ENCODE assay signal across 12 cellular contexts in the genomic region with DNA sequence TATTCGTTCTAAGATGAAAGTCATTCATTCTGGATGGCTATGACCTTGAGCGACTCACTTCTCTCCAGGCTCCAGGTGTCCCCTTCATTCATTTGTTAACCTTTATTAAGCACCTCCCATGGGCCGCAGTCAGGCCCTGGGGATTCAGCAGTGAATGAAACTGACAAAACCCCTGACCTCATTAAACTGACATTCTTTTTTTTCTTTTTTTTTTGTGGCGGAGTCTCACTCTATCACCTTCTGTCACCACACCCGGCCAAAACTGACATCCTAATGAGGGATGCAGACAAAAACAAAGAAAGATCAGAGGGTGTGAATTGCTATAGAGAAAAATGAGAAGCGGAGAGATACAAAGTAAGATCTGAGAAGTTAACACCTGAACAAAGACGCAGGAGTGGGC. TPM values are rescaled to one million over a fixed set of nuclear protein-coding genes. Genes with fewer than 3 reads are reported as not detected.
DNase-seq lines count a peak whose midpoint lies in the region; ATAC-seq, FAIRE-seq and TF ChIP-seq lines count a peak whose summit lies in the region.
"Had no signal": no experiment of that assay in that cellular context is flagged by ENCODE, and none has a peak within 500 bp of the region (broad histone marks: within the 10 kb centered on the region; RNA-seq: fewer than 3 reads in every experiment).

No MANE protein-coding gene starts in this region.

- H3K36me3 ChIP-seq in HepG2 (replicated peaks in 1 of 2; ENCODE audit: control insufficient read depth in 1 of 2, insufficient read depth in 2 of 2, low read length in 2 of 2) = no peaks in the 10 kb centered on the region
- H3K36me3 ChIP-seq in right lobe of liver = no peaks in the 10 kb centered on the region
- H3K36me3 ChIP-seq in H1 (ENCODE audit: control insufficient read depth in 2 of 4, insufficient read depth in 4 of 4, low read length in 3 of 4) = no peaks in the 10 kb centered on the region
- no peaks in the 10 kb centered on the region for H3K36me3 ChIP-seq in vagina
- H3K36me3 ChIP-seq: HAP-1 had no signal

- ATAC-seq in HepG2 (no peak), right lobe of liver (no peak)

- no peak overlapping the region for H4K5ac ChIP-seq in H1 (ENCODE audit: insufficient read length, low read depth, low read length)

- no peak overlapping the region for H2BK120ac ChIP-seq in H1 (replicated peaks; ENCODE audit: low read depth, low read length)

- H3K79me2 ChIP-seq in HepG2 (ENCODE audit: insufficient read depth, low read length) = no peaks in the 10 kb centered on the region
- H3K79me2 ChIP-seq in H1 (ENCODE audit: control insufficient read depth in 1 of 2, insufficient read depth in 2 of 2, low read length in 2 of 2) = no peaks in the 10 kb centered on the region

- H3K4ac ChIP-seq in H1 (replicated peaks; ENCODE audit: insufficient read length, low read depth, low read length) = no peak overlapping the region

- WGBS in HepG2 (ENCODE audit: low lambda C conversion rate) = 66% methylated on average over 7 of the region's 7 CpGs
- WGBS in right lobe of liver (ENCODE audit: insufficient coverage, low coverage, low lambda C conversion rate, missing lambda C conversion rate) = 80% methylated on average over 6 of the region's 7 CpGs
- 93% methylated on average over 7 of the region's 7 CpGs; no CpG with 5 or more reads in 1 of the 2 experiments for WGBS in H1 (ENCODE audit: extremely low coverage in 1 of 2, insufficient coverage in 1 of 2, insufficient read length in 1 of 2, insufficient replicate concordance in 2 of 2, low coverage in 1 of 2, low lambda C conversion rate in 2 of 2, missing lambda C conversion rate in 1 of 2), 2 experiments

- no TSS peak for BruUV-seq in HepG2 (replicated peaks; lab: Mats Ljungman, UMichigan)

- H3K27me3 ChIP-seq in HepG2 (ENCODE audit: control insufficient read depth in 1 of 2, insufficient read depth in 2 of 2, low read length in 2 of 2) (peaks cover 0 to 6% of the 10 kb centered on the region in 2 experiments; a peak in 2 of 5 replicates), right lobe of liver (no peaks in the 10 kb centered on the region), H1 (replicated peaks in 1 of 4; ENCODE audit: control insufficient read depth in 3 of 4, extremely low read depth in 1 of 4, insufficient read depth in 3 of 4, low read length in 3 of 4) (no peaks in the 10 kb centered on the region; a peak in 1 of 7 replicates), vagina (no peaks in the 10 kb centered on the region)

- TF ChIP-seq RAD21 in HepG2 (CRISPR knock-in tag; IDR thresholded peaks at IDR 0.05) (no peak), H1 (IDR thresholded peaks at IDR 0.05 in 1 of 2, conservative IDR thresholded peaks at IDR 0.05 in 1 of 2; ENCODE audit: low read depth in 2 of 2, low read length in 2 of 2) (no peak)

- POLR2A ChIA-PET in HepG2 (lab: Yijun Ruan, JAX) (interaction anchor here (0.6 to 1.2 kb wide), 3 partner anchors 18 to 197 kb away, joined by 3 to 4 read pairs (median 3); no protein-coding TSS in a partner anchor), H1 (lab: Charles Lee; ENCODE audit: partially characterized antibody) (interaction anchor here (0.6 to 1.7 kb wide), 2 partner anchors 114 to 135 kb away, joined by 3 to 6 read pairs; a partner anchor contains a TSS)

- H2BK12ac ChIP-seq in H1 (ENCODE audit: low read depth, low read length) = no peak overlapping the region

- H3K4me1 ChIP-seq in HepG2 (ENCODE audit: insufficient read depth, low read length) = peaks cover 9% of the 10 kb centered on the region; the same call in 1 of the 2 replicates
- no peaks in the 10 kb centered on the region for H3K4me1 ChIP-seq in right lobe of liver
- peaks cover 0 to 3% (median 0%) of the 10 kb centered on the region in 4 experiments; a peak in 1 of 7 replicates for H3K4me1 ChIP-seq in H1 (replicated peaks in 1 of 4; ENCODE audit: control insufficient read depth in 3 of 4, insufficient read depth in 4 of 4, low read length in 3 of 4)
- peaks cover 9% of the 10 kb centered on the region for H3K4me1 ChIP-seq in vagina

- intact Hi-C loops in HepG2 (cut with micrococcal nuclease; ENCODE audit: unreplicated experiment) (loop anchor here (2.0 to 5.0 kb wide), 2 partner anchors 18 to 118 kb away; a partner anchor contains a TSS), right lobe of liver (cut with DNase I) (loop anchor here in 1 of 2 donors (10.0 kb wide), 1 partner anchor 196 kb away; no protein-coding TSS in a partner anchor), vagina (cut with DNase I) (loop anchor here (10.0 kb wide), 1 partner anchor 56 kb away; no protein-coding TSS in a partner anchor)

- H2BK20ac ChIP-seq in H1 (ENCODE audit: low read length) = no peak overlapping the region

- H3K4me2 ChIP-seq in HepG2 (ENCODE audit: low read depth, low read length) (peak overlapping the region; percentile 64), H1 (ENCODE audit: insufficient read depth in 1 of 2, low read depth in 2 of 2, low read length in 2 of 2) (no peak overlapping the region)

- H2BK5ac ChIP-seq in H1 (ENCODE audit: low read depth, low read length) = no peak overlapping the region; the same call in 1 of the 2 replicates

- TF ChIP-seq POLR2A in HepG2 (IDR thresholded peaks at IDR 0.05; ENCODE audit: insufficient read depth in 1 of 2, low read depth in 2 of 2, low read length in 2 of 2) (no peak), right lobe of liver (IDR thresholded peaks at IDR 0.05) (no peak), H1 (IDR thresholded peaks at IDR 0.05; ENCODE audit: control extremely low read depth in 1 of 2, low read depth in 2 of 2, low read length in 2 of 2) (no peak), vagina (IDR thresholded peaks at IDR 0.05) (no peak)

- H3K9ac ChIP-seq in HepG2 (ENCODE audit: insufficient read depth, low read depth, low read length) (no peak overlapping the region), H1 (replicated peaks in 1 of 4; ENCODE audit: extremely low read depth in 1 of 4, low read depth in 3 of 4, low read length in 3 of 4) (no peak overlapping the region)

- H3K23me2 ChIP-seq in H1 (ENCODE audit: low read depth, low read length) = no peaks in the 10 kb centered on the region

- no peak overlapping the region for H3K14ac ChIP-seq in H1 (ENCODE audit: insufficient read length)

- H3K4me3 ChIP-seq in HepG2 (replicated peaks in 1 of 3; ENCODE audit: insufficient read depth in 1 of 3, low read depth in 2 of 3, low read length in 3 of 3) = peak overlapping the region in 1 of 3 experiments; percentile 45; a peak in 1 of 6 replicates
- H3K4me3 ChIP-seq in right lobe of liver = no peak overlapping the region
- no peak overlapping the region for H3K4me3 ChIP-seq in H1 (ENCODE audit: extremely low read depth in 1 of 4, insufficient read depth in 2 of 4, low read depth in 3 of 4, low read length in 4 of 4)
- no peak overlapping the region for H3K4me3 ChIP-seq in vagina
- H3K4me3 ChIP-seq: HAP-1 had no signal

- H2BK15ac ChIP-seq in H1 (ENCODE audit: low read length) = no peak overlapping the region

- H4K20me1 ChIP-seq in HepG2 (ENCODE audit: insufficient read depth, low read length) = no peaks in the 10 kb centered on the region
- no peaks in the 10 kb centered on the region for H4K20me1 ChIP-seq in H1 (replicated peaks in 1 of 2; ENCODE audit: control insufficient read depth in 1 of 2, insufficient read depth in 2 of 2, low read length in 2 of 2)

- TF ChIP-seq CTCF in HepG2 (CRISPR knock-in tag; IDR thresholded peaks at IDR 0.05) (no peak), right lobe of liver (IDR thresholded peaks at IDR 0.05) (no peak), H1 (IDR thresholded peaks at IDR 0.05; ENCODE audit: control extremely low read depth in 1 of 3, insufficient read depth in 1 of 3, low read depth in 1 of 3, low read length in 3 of 3) (no peak), vagina (IDR thresholded peaks at IDR 0.05) (no peak)

- H3K23ac ChIP-seq in H1 (ENCODE audit: insufficient read length) = no peak overlapping the region

- FAIRE-seq in HepG2 (lab: Jason Lieb, UNC) (no peak), H1 (lab: Jason Lieb, UNC) (no peak)
- FAIRE-seq: D721Med, RCC 7860 had no signal

- DNase-seq in HepG2 (ENCODE audit: low spot score) (no peak), right lobe of liver (no peak), NCI-H2171 treated with DMSO at 0.1 percent for 48 hours (lab: John Stamatoyannopoulos, UW) (peak; percentile 87), H1 (ENCODE audit: low read depth in 1 of 2, low spot score in 2 of 2) (no peak), vagina (ENCODE audit: extremely low spot score in 2 of 2) (no peak), medulla oblongata (ENCODE audit: extremely low spot score) (no peak), NCI-H82 treated with DMSO at 0.1 percent for 48 hours (lab: John Stamatoyannopoulos, UW; ENCODE audit: unreplicated experiment) (no peak)
- DNase-seq in activated effector memory CD4-positive, alpha-beta T cell treated with Interleukin-2 at 50 U/mL for 16 hours = no peak
- DNase-seq: NCI-H1436 treated with DMSO at 0.1 percent for 48 hours had no signal

- H3K9me3 ChIP-seq in HepG2 (ENCODE audit: low read length) (no peaks in the 10 kb centered on the region), right lobe of liver (no peaks in the 10 kb centered on the region), H1 (ENCODE audit: insufficient read depth in 2 of 2, low read depth in 1 of 2, low read length in 1 of 2) (no peaks in the 10 kb centered on the region), vagina (no peaks in the 10 kb centered on the region)
- H3K9me3 ChIP-seq: HAP-1 had no signal

- H2AFZ ChIP-seq in HepG2 (ENCODE audit: low read length) (no peak overlapping the region), H1 (ENCODE audit: low read length) (peak overlapping the region; percentile 66; the same call in 1 of the 2 replicates)

- CTCF ChIA-PET in HepG2 (lab: Yijun Ruan, JAX; ENCODE audit: low intra/inter-chr PET ratio, low total read pairs) (interaction anchor here (1.2 kb wide), 1 partner anchor 196 kb away, joined by 3 read pairs; no protein-coding TSS in a partner anchor), H1 (lab: Charles Lee; ENCODE audit: partially characterized antibody) (interaction anchor here (0.7 to 5.3 kb wide), 36 partner anchors 8 to 1097 kb away, joined by 3 to 26 read pairs (median 4); a partner anchor contains a TSS)

- no peak overlapping the region for H3K56ac ChIP-seq in H1 (replicated peaks; ENCODE audit: insufficient read length, low read depth, low read length)

- H3K27ac ChIP-seq in HepG2 (ENCODE audit: extremely low read length, insufficient read depth, low read length) (no peak overlapping the region), right lobe of liver (no peak overlapping the region), H1 (ENCODE audit: low read depth, low read length) (no peak overlapping the region), vagina (peak overlapping the region; percentile 13)

- H2AK5ac ChIP-seq in H1 (ENCODE audit: low read depth, low read length) = no peak overlapping the region

- TF ChIP-seq EP300 in HepG2 (IDR thresholded peaks at IDR 0.05; ENCODE audit: low read depth in 2 of 2, low read length in 2 of 2) = no peak
- TF ChIP-seq EP300 in HepG2 (CRISPR knock-in tag; IDR thresholded peaks at IDR 0.05; ENCODE audit: borderline replicate concordance) = no peak
- no peak for TF ChIP-seq EP300 in H1 (IDR thresholded peaks at IDR 0.05; ENCODE audit: borderline replicate concordance in 1 of 2, low read depth in 2 of 2, low read length in 2 of 2)

- in situ Hi-C loops in HepG2 (cut with HindIII; ENCODE audit: extremely low pct_ligation_motif_present, low pct_unique_long_range_greater_than_20kb) = no loop called here

- no peaks in the 10 kb centered on the region for H3K79me1 ChIP-seq in H1 (ENCODE audit: low read depth, low read length)

- H4K91ac ChIP-seq in H1 (replicated peaks; ENCODE audit: insufficient read length, low read length) = no peak overlapping the region

- no peak overlapping the region for H3K18ac ChIP-seq in H1 (ENCODE audit: extremely low read depth, low read length)

- H4K8ac ChIP-seq in H1 (ENCODE audit: extremely low read depth, insufficient read depth, low read length) = no peak overlapping the region

RNA-seq across cellular contexts. Expression of a gene that starts 16.5 kb away (rescaled TPM):
- 28.3 and 31.3 TPM in 2 replicates for total RNA-seq in HepG2 (2016; rRNA removed; fragmentation: Illumina TruSeq; extraction: Trizol)
- 6.8 and 10.0 TPM in 2 replicates for total RNA-seq in HepG2 (2016; cell fraction: cytosol; rRNA removed; fragmentation: Illumina TruSeq; extraction: Trizol; ENCODE audit: low read depth)
- total RNA-seq in HepG2 (2016; cell fraction: insoluble cytoplasmic fraction; rRNA removed; fragmentation: Illumina TruSeq; extraction: Trizol) = 28.2 and 33.5 TPM in 2 replicates
- 17.0 and 17.8 TPM in 2 replicates for total RNA-seq in HepG2 (2016; cell fraction: membrane; rRNA removed; fragmentation: Illumina TruSeq; extraction: Trizol)
- 32.1 and 38.6 TPM in 2 replicates for total RNA-seq in HepG2 (2016; cell fraction: nucleus; rRNA removed; fragmentation: Illumina TruSeq; extraction: Trizol)
- 9.8 and 10.0 TPM in 2 replicates for polyA plus RNA-seq in HepG2 (2011; rRNA removed)
- 3.3 and 3.7 TPM in 2 replicates for polyA plus RNA-seq in HepG2 (2011; cell fraction: cytosol; rRNA removed)
- 69.5 and 91.8 TPM in 2 replicates for polyA plus RNA-seq in HepG2 (2011; cell fraction: nucleus; rRNA removed)
- polyA plus RNA-seq in HepG2 (2012) = 12.4 and 16.5 TPM in 2 replicates
- polyA plus RNA-seq in HepG2 (2016; cell fraction: cytosol; fragmentation: Illumina TruSeq; extraction: Trizol; ENCODE audit: low read depth) = 5.0 TPM in 2 replicates
- 23.7 and 26.7 TPM in 2 replicates for polyA plus RNA-seq in HepG2 (2016; cell fraction: insoluble cytoplasmic fraction; fragmentation: Illumina TruSeq; extraction: Trizol; ENCODE audit: low read depth)
- polyA plus RNA-seq in HepG2 (2016; cell fraction: membrane; fragmentation: Illumina TruSeq; extraction: Trizol; ENCODE audit: low read depth) = 7.9 and 9.5 TPM in 2 replicates
- polyA plus RNA-seq in HepG2 (2016; cell fraction: nucleus; fragmentation: Illumina TruSeq; extraction: Trizol; ENCODE audit: insufficient read depth, low read depth) = 69.2 and 78.2 TPM in 2 replicates
- polyA minus RNA-seq in HepG2 (2011; rRNA and poly(A)+ RNA removed; ENCODE audit: low replicate concordance) = 4.7 and 19.7 TPM in 2 replicates
- polyA minus RNA-seq in HepG2 (2011; cell fraction: cytosol; rRNA and poly(A)+ RNA removed) = 3.1 and 3.5 TPM in 2 replicates
- 13.1 and 15.3 TPM in 2 replicates for polyA minus RNA-seq in HepG2 (2011; cell fraction: nucleus; rRNA and poly(A)+ RNA removed)
- total RNA-seq in right lobe of liver = 10 to 100 TPM in 3 of 6 experiments, 1 to 10 TPM in 3; 5.5 to 17.1 (median 10.8) TPM
- 17.9 and 19.9 TPM in 2 replicates for total RNA-seq in H1 (2021; fragmentation: NEBNext Ultra II Directional; extraction: Animal tissue kit (Norgen Biotek cat#: 25700))
- 5.6 and 7.6 TPM in 2 replicates for polyA plus RNA-seq in H1 (2011; rRNA removed)
- 9.0 TPM for polyA plus RNA-seq in H1 (2011; cell fraction: cytosol; rRNA removed)
- 38.7 TPM for polyA plus RNA-seq in H1 (2011; cell fraction: nucleus; rRNA removed)
- polyA plus RNA-seq in H1 (2012, experiment 1 of 2) = 16.2 to 18.4 TPM (median 17.1 TPM) in 4 replicates
- 3.1 TPM for polyA plus RNA-seq in H1 (2012, experiment 2 of 2)
- 16.2 TPM for polyA plus RNA-seq in H1 (2013, experiment 1 of 2)
- polyA plus RNA-seq in H1 (2013, experiment 2 of 2) = 13.5 TPM
- 4.0 and 6.1 TPM in 2 replicates for polyA minus RNA-seq in H1 (2011; rRNA and poly(A)+ RNA removed)
- polyA minus RNA-seq in H1 (2011; cell fraction: cytosol; rRNA and poly(A)+ RNA removed) = 4.8 TPM
- polyA minus RNA-seq in H1 (2011; cell fraction: nucleus; rRNA and poly(A)+ RNA removed) = 7.0 TPM
- 18.9 TPM for total RNA-seq in vagina

RNA-seq across cellular contexts. Expression of a gene that starts 18.6 kb away (rescaled TPM):
- 4.2 and 9.0 TPM in 2 replicates for total RNA-seq in HepG2 (2016; rRNA removed; fragmentation: Illumina TruSeq; extraction: Trizol)
- 3.2 and 3.4 TPM in 2 replicates for total RNA-seq in HepG2 (2016; cell fraction: cytosol; rRNA removed; fragmentation: Illumina TruSeq; extraction: Trizol; ENCODE audit: low read depth)
- 2.8 and 8.0 TPM in 2 replicates for total RNA-seq in HepG2 (2016; cell fraction: insoluble cytoplasmic fraction; rRNA removed; fragmentation: Illumina TruSeq; extraction: Trizol)
- total RNA-seq in HepG2 (2016; cell fraction: membrane; rRNA removed; fragmentation: Illumina TruSeq; extraction: Trizol) = 5.1 TPM in 2 replicates
- total RNA-seq in HepG2 (2016; cell fraction: nucleus; rRNA removed; fragmentation: Illumina TruSeq; extraction: Trizol) = 10.5 and 11.6 TPM in 2 replicates
- 17.1 and 19.6 TPM in 2 replicates for polyA plus RNA-seq in HepG2 (2011; rRNA removed)
- 15.6 and 24.7 TPM in 2 replicates for polyA plus RNA-seq in HepG2 (2011; cell fraction: cytosol; rRNA removed)
- polyA plus RNA-seq in HepG2 (2011; cell fraction: nucleus; rRNA removed) = 52.1 and 62.8 TPM in 2 replicates
- 5.9 and 7.0 TPM in 2 replicates for polyA plus RNA-seq in HepG2 (2012)
- polyA plus RNA-seq in HepG2 (2016; cell fraction: cytosol; fragmentation: Illumina TruSeq; extraction: Trizol; ENCODE audit: low read depth) = 4.7 and 5.3 TPM in 2 replicates
- polyA plus RNA-seq in HepG2 (2016; cell fraction: insoluble cytoplasmic fraction; fragmentation: Illumina TruSeq; extraction: Trizol; ENCODE audit: low read depth) = 3.9 and 4.0 TPM in 2 replicates
- 6.5 and 7.0 TPM in 2 replicates for polyA plus RNA-seq in HepG2 (2016; cell fraction: membrane; fragmentation: Illumina TruSeq; extraction: Trizol; ENCODE audit: low read depth)
- polyA plus RNA-seq in HepG2 (2016; cell fraction: nucleus; fragmentation: Illumina TruSeq; extraction: Trizol; ENCODE audit: insufficient read depth, low read depth) = 18.8 and 19.8 TPM in 2 replicates
- polyA minus RNA-seq in HepG2 (2011; rRNA and poly(A)+ RNA removed; ENCODE audit: low replicate concordance) = 1.3 and 29.5 TPM in 2 replicates
- polyA minus RNA-seq in HepG2 (2011; cell fraction: cytosol; rRNA and poly(A)+ RNA removed) = 9.5 and 10.8 TPM in 2 replicates
- 8.8 and 10.6 TPM in 2 replicates for polyA minus RNA-seq in HepG2 (2011; cell fraction: nucleus; rRNA and poly(A)+ RNA removed)
- total RNA-seq in right lobe of liver = 1 to 10 TPM; 1.3 to 3.1 (median 2.2) TPM
- total RNA-seq in H1 (2021; fragmentation: NEBNext Ultra II Directional; extraction: Animal tissue kit (Norgen Biotek cat#: 25700)) = 3.1 and 4.0 TPM in 2 replicates
- polyA plus RNA-seq in H1 (2011; rRNA removed) = 5.2 and 7.2 TPM in 2 replicates
- 5.2 TPM for polyA plus RNA-seq in H1 (2011; cell fraction: cytosol; rRNA removed)
- polyA plus RNA-seq in H1 (2011; cell fraction: nucleus; rRNA removed) = 7.3 TPM
- 2.0 to 3.8 TPM (median 3.4 TPM) in 4 replicates for polyA plus RNA-seq in H1 (2012, experiment 1 of 2)
- polyA plus RNA-seq in H1 (2012, experiment 2 of 2) = 3.0 TPM
- polyA plus RNA-seq in H1 (2013, experiment 1 of 2) = 5.4 TPM
- polyA plus RNA-seq in H1 (2013, experiment 2 of 2) = 5.6 TPM
- polyA minus RNA-seq in H1 (2011; rRNA and poly(A)+ RNA removed) = 2.1 and 4.0 TPM in 2 replicates
- polyA minus RNA-seq in H1 (2011; cell fraction: cytosol; rRNA and poly(A)+ RNA removed) = 3.6 TPM
- polyA minus RNA-seq in H1 (2011; cell fraction: nucleus; rRNA and poly(A)+ RNA removed) = 3.3 TPM
- total RNA-seq in vagina = 36.1 TPM
